ENCODE assay signal across 8 cellular contexts in genomic region chr12:66066071-66066928, GRCh38.
DNase-seq lines count a peak whose midpoint lies in the region; ATAC-seq and TF ChIP-seq lines count a peak whose summit lies in the region.

No MANE protein-coding gene starts in this region.

- H3K27me3 ChIP-seq in gastroesophageal sphincter, result peaks cover 8% of the 10 kb centered on the region
- H3K27me3 ChIP-seq in heart right ventricle, result peaks cover 0 to 6% (median 0%) of the 10 kb centered on the region in 7 donors

- no peak for TF ChIP-seq POLR2A in gastroesophageal sphincter (IDR thresholded peaks at IDR 0.05)

- intact Hi-C loops in heart right ventricle (cut with DNase I), result no loop called here

- H3K4me1 ChIP-seq in gastroesophageal sphincter (no peaks in the 10 kb centered on the region), heart right ventricle (peaks cover 0 to 4% (median 0%) of the 10 kb centered on the region in 9 donors)

- DNase-seq in GM13977 (ENCODE audit: low spot score) (no peak), LHCN-M2 (ENCODE audit: low read depth) (peak; percentile 58), astrocyte of the cerebellum (ENCODE audit: low read depth) (peak; percentile 90), midbrain (lab: John Stamatoyannopoulos, UW) (no peak), heart right ventricle (no peak), HuH-7 (ENCODE audit: low spot score) (no peak)

- in situ Hi-C loops in GM13977 (cut with MboI; ENCODE audit: low pct_unique_long_range_greater_than_20kb, low sequenced_read_pairs, unreplicated experiment), result no loop called here
- in situ Hi-C loops in astrocyte of the cerebellum (cut with HindIII; ENCODE audit: low sequenced_read_pairs), result no loop called here

- 17 to 43% methylated on average over 1 to 2 of the region's 7 CpGs for WGBS in gastroesophageal sphincter (ENCODE audit: low coverage in 1 of 2), 2 donors
- WGBS in heart right ventricle, 2 donors, result 74 to 77% methylated on average over 7 of the region's 7 CpGs

- no peaks in the 10 kb centered on the region for H3K36me3 ChIP-seq in gastroesophageal sphincter
- no peaks in the 10 kb centered on the region for H3K36me3 ChIP-seq in heart right ventricle

- TF ChIP-seq EP300 in gastroesophageal sphincter (IDR thresholded peaks at IDR 0.05), result no peak

- ATAC-seq in GM21825 (IDR thresholded peaks at IDR 0.05; ENCODE audit: unreplicated experiment) (peak; percentile 72), gastroesophageal sphincter (no peak), heart right ventricle (no peak)

- no peaks in the 10 kb centered on the region for H3K9me3 ChIP-seq in gastroesophageal sphincter
- H3K9me3 ChIP-seq in heart right ventricle, result no peaks in the 10 kb centered on the region

- no peak overlapping the region for H3K4me3 ChIP-seq in astrocyte of the cerebellum (ENCODE audit: low read depth, low read length)
- H3K4me3 ChIP-seq in gastroesophageal sphincter, result no peak overlapping the region
- H3K4me3 ChIP-seq in heart right ventricle, result no peak overlapping the region

- TF ChIP-seq CTCF in GM13977 (IDR thresholded peaks at IDR 0.05; ENCODE audit: extremely low read depth, insufficient read depth, missing control alignments) (peak; percentile 23), astrocyte of the cerebellum (IDR thresholded peaks at IDR 0.05; ENCODE audit: low read depth, low read length, missing control alignments) (peak; percentile 38), gastroesophageal sphincter (IDR thresholded peaks at IDR 0.05) (no peak), heart right ventricle (IDR thresholded peaks at IDR 0.05) (no peak)

- H3K27ac ChIP-seq in gastroesophageal sphincter (no peak overlapping the region), heart right ventricle (no peak overlapping the region)

Comparison
In these comparisons a context has a peak if more than half of its experiments do, and no peak if none do; other contexts are left out.
1. DNase-seq: peak in LHCN-M2 (single experiment) and astrocyte of the cerebellum (single experiment); none in GM13977 (single experiment), midbrain (single experiment), heart right ventricle (0 of 2) and HuH-7 (single experiment).
2. CTCF ChIP-seq: peak in GM13977 (single experiment) and astrocyte of the cerebellum (single experiment); none in gastroesophageal sphincter (0 of 4) and heart right ventricle (0 of 9).